Comparison of ENCODE assay signal across 22 cellular contexts in the genomic region with DNA sequence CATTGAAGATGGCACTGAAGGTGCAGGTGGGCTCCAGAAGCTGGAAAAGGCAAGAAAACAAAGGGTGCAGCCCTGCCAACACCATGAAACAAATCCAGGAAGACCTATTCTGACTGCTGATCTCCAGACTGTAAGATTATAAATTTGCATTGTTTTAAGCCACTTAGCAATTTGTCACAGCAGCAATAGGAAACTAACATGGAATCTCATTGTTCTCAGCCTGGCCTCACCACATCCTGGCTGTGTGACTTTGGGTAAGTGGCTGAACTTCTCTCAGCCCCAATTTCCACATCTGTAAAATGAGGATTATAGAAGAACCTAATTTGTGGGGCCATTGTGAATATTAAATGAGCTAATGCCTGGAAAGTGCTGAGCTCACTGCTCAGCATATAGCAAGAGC.
"Had no signal": no experiment of that assay in that cellular context is flagged by ENCODE, and none has a peak within 500 bp of the region (broad histone marks: within the 10 kb centered on the region; RNA-seq: fewer than 3 reads in every experiment).

No MANE protein-coding gene starts in this region.

- H3K9ac ChIP-seq: SK-N-SH had no signal

- H3K9me3 ChIP-seq: SK-N-SH had no signal

- H3K4me2 ChIP-seq: SK-N-SH had no signal

- DNase-seq: Karpas-422; KG1; MM.1S; NCI-H1092 treated with DMSO at 0.1 percent for 48 hours; NCI-H1436; NCI-H187; NCI-H2029; NCI-H2081 treated with DMSO at 0.1 percent for 48 hours; NCI-H2171; NCI-H226; NCI-H446; NCI-H510A; NCI-H524 treated with DMSO at 0.1 percent for 48 hours; NCI-H69; NCI-H774; NK-92 treated with Interleukin-12 subunit alpha and Interleukin-12 subunit beta, amount 100 ng/mL, for 24 hours; PC-3; SHP77; SK-N-SH; SW 1271 had no signal

- H3K27ac ChIP-seq: HL-60, RWPE1 had no signal
